ENCODE assay signal across 14 cellular contexts in the genomic region with DNA sequence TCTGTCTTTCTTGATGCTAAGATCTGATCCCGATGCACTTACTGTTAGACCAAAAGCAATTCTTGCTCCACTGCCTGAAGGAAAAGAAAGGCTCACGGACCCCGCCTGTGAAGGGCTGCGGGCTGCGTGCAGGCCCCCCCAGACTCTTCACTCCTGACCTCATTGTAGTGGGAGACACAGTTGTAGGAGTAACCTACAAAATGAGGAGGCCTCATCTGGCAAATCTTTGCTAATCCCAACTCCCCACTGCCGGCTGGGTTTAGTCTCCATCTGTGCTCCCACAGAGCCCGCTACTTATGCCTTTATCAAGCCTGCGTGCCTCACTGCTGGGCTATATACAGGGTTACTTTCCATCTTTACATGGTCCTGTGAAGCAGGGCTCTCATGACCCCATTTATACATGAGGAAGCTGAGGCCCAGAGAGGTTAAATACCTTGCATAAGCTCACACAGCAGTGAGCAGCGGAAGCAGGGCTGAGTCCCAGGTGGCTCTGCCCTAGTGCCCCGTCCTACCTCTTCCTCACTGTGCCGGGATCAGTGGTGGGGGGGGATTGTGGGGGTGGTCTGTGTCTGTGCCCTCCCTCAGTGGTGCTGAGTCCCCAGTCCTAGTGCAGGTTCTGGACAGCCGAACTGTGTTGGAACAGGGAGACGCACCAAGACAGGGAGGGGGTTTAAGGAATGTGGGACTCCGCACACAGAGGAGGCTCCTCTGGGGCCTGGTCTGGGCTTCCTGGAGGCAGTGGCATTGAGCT. TPM values are rescaled to one million over a fixed set of nuclear protein-coding genes. Genes with fewer than 3 reads are reported as not detected.
DNase-seq lines count a peak whose midpoint lies in the region; FAIRE-seq and TF ChIP-seq lines count a peak whose summit lies in the region.
"Had no signal": no experiment of that assay in that cellular context is flagged by ENCODE, and none has a peak within 500 bp of the region (broad histone marks: within the 10 kb centered on the region; RNA-seq: fewer than 3 reads in every experiment).

No MANE protein-coding gene starts in this region.

- no peak overlapping the region for H3K4me3 ChIP-seq in kidney (ENCODE audit: low read length in 2 of 2)

- H3K4me3 Mint-ChIP-seq in HFFc6 (no peak overlapping the region), endothelial cell (ENCODE audit: unreplicated experiment) (no peak overlapping the region)
- H3K4me3 Mint-ChIP-seq: H9 had no signal

- H3K36me3 Mint-ChIP-seq in HFFc6 (ENCODE audit: low read depth) = peaks cover 12% of the 10 kb centered on the region; the same call in 1 of the 2 replicates
- H3K36me3 Mint-ChIP-seq in endothelial cell (ENCODE audit: low read depth, unreplicated experiment) = no peaks in the 10 kb centered on the region

- H3K9me3 Mint-ChIP-seq in HFFc6 (peaks cover 35% of the 10 kb centered on the region), endothelial cell (ENCODE audit: unreplicated experiment) (no peaks in the 10 kb centered on the region)
- H3K9me3 Mint-ChIP-seq: H9 had no signal

- no peak overlapping the region for H3K9ac ChIP-seq in kidney (ENCODE audit: low read length in 2 of 2)

- DNase-seq in activated CD4-positive, CD25-positive, alpha-beta regulatory T cell treated with anti-CD3 and anti-CD28 coated beads, Interleukin-2, amount 50 U/mL, for 72 hours = peak; percentile 15
- DNase-seq in activated CD4-positive, CD25-positive, alpha-beta regulatory T cell (lab: John Stamatoyannopoulos, UW) = no peak
- DNase-seq in NCI-H524 (lab: John Stamatoyannopoulos, UW) (peak; percentile 77 to 91), kidney (peak; percentile 19), posterior vena cava (ENCODE audit: low spot score) (peak; percentile 22), HFFc6 (no peak), endothelial cell (ENCODE audit: low spot score) (no peak), SW 1271 (lab: John Stamatoyannopoulos, UW) (no peak)
- DNase-seq: C1 segment of cervical spinal cord, DMS153, Kasumi-1, NCI-H187 treated with DMSO at 0.1 percent for 48 hours, NCI-H510A had no signal

- H3K36me3 ChIP-seq in kidney (ENCODE audit: control insufficient read depth in 1 of 2, insufficient read depth in 2 of 2, low read length in 2 of 2) = no peaks in the 10 kb centered on the region

- H3K27me3 Mint-ChIP-seq in HFFc6 (ENCODE audit: insufficient read depth) (peaks cover 2% of the 10 kb centered on the region), endothelial cell (ENCODE audit: unreplicated experiment) (peaks cover 5% of the 10 kb centered on the region)

- H3K27ac ChIP-seq in kidney (ENCODE audit: low read depth in 2 of 2, low read length in 2 of 2) = no peak overlapping the region

- no peaks in the 10 kb centered on the region for H3K4me1 ChIP-seq in kidney (ENCODE audit: control insufficient read depth in 1 of 2, insufficient read depth in 1 of 2, low read depth in 1 of 2, low read length in 2 of 2)

- H3K27ac Mint-ChIP-seq in HFFc6 = no peak overlapping the region
- H3K27ac Mint-ChIP-seq in endothelial cell (ENCODE audit: unreplicated experiment) = no peak overlapping the region

- intact Hi-C loops in kidney (cut with DNase I) = no loop called here
- intact Hi-C loops in posterior vena cava (cut with DNase I) = no loop called here

- no peak for TF ChIP-seq CTCF in kidney (IDR thresholded peaks at IDR 0.05; ENCODE audit: borderline replicate concordance, extremely low read depth, insufficient read depth)
- TF ChIP-seq CTCF in HFFc6 (IDR thresholded peaks at IDR 0.05) = no peak
- no peak for TF ChIP-seq CTCF in endothelial cell (IDR thresholded peaks at IDR 0.05; ENCODE audit: unreplicated experiment)

- no peaks in the 10 kb centered on the region for H3K4me1 Mint-ChIP-seq in HFFc6 (ENCODE audit: low read depth)
- H3K4me1 Mint-ChIP-seq in endothelial cell (ENCODE audit: unreplicated experiment) = no peaks in the 10 kb centered on the region

- no peak for FAIRE-seq in kidney (lab: Jason Lieb, UNC)

- H3K9me3 ChIP-seq in kidney (ENCODE audit: control insufficient read depth in 1 of 2, low read length in 2 of 2) = no peaks in the 10 kb centered on the region

RNA-seq across cellular contexts. Expression of a gene that starts 43.9 kb away (rescaled TPM):
- total RNA-seq in kidney (73.9 TPM), posterior vena cava (10 to 100 TPM; 66.6 to 80.3 TPM), endothelial cell (ENCODE audit: unreplicated experiment) (67.3 TPM)
- 88.1 TPM for polyA plus RNA-seq in kidney (ENCODE audit: insufficient read depth, low read depth, low replicate concordance)
- 1 to 10 TPM in 2 of 6 experiments, under 1 TPM in 4; 0.37 to 7.5 (median 0.93) TPM for total RNA-seq in HFFc6 (2021; fragmentation: NEBNext Ultra II Directional; extraction: Animal tissue kit (Norgen Biotek cat#: 25700))

Comparison
In these comparisons a context has a peak if more than half of its experiments do, and no peak if none do; other contexts are left out.
1. DNase-seq: peak in activated CD4-positive, CD25-positive, alpha-beta regulatory T cell treated with anti-CD3 and anti-CD28 coated beads, Interleukin-2, amount 50 U/mL, for 72 hours (single experiment), NCI-H524 (2 of 2), kidney (single experiment) and posterior vena cava (single experiment); none in activated CD4-positive, CD25-positive, alpha-beta regulatory T cell (0 of 4), HFFc6 (single experiment), endothelial cell (single experiment) and SW 1271 (0 of 2).